ENCODE assay signal across 11 cellular contexts in the genomic region with DNA sequence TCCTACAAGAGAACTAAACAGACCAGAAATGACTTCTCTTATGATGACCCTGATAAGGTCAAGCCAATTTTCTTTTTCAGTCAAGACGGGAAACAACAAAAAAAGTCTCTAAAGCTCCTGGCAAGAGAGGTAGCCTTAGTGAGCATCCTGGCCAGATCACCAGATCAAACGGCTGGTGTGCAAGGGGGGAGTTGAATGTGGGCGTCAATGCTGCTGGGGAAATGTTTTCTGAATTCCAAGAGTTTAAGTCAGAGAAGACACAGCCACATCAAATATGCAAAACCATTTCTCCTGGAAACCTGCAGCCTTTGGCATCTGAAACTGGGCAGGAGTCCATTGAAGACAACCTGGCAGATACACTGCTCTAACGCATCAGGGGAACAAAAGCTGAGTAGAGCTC. TPM values are rescaled to one million over a fixed set of nuclear protein-coding genes. Genes with fewer than 3 reads are reported as not detected.
DNase-seq lines count a peak whose midpoint lies in the region; ATAC-seq and TF ChIP-seq lines count a peak whose summit lies in the region.
"Had no signal": no experiment of that assay in that cellular context is flagged by ENCODE, and none has a peak within 500 bp of the region (broad histone marks: within the 10 kb centered on the region; RNA-seq: fewer than 3 reads in every experiment).

No MANE protein-coding gene starts in this region.

- no peak overlapping the region for H3K27ac ChIP-seq in psoas muscle
- H3K27ac ChIP-seq: hepatocyte had no signal

- in situ Hi-C loops in ACHN (cut with HindIII; ENCODE audit: low pct_ligation_motif_present, low pct_unique_long_range_greater_than_20kb, low sequenced_read_pairs), result loop anchor here (25.0 kb wide), 1 partner anchor 163 kb away; no protein-coding TSS in a partner anchor

- 39 to 51% (median 46%) methylated on average over 4 of the region's 4 CpGs for WGBS in psoas muscle, 3 donors

- DNase-seq in ACHN, result peak; percentile 94
- peak; percentile 90 for DNase-seq in HFFc6
- DNase-seq in astrocyte of the hippocampus (ENCODE audit: low read depth, low spot score), result peak; percentile 94
- peak; percentile 65 for DNase-seq in kidney epithelial cell (ENCODE audit: low read depth)
- no peak for DNase-seq in psoas muscle
- no peak for DNase-seq in HK-2 (ENCODE audit: unreplicated experiment)
- no peak for DNase-seq in left colon
- DNase-seq: Calu3, NCI-H1417 had no signal

- H3K9me3 Mint-ChIP-seq in HFFc6, result no peaks in the 10 kb centered on the region

- H3K4me1 ChIP-seq in psoas muscle, result peaks cover 2% of the 10 kb centered on the region

- intact Hi-C loops in psoas muscle (cut with DNase I) (no loop called here), left colon (cut with DNase I, micrococcal nuclease) (no loop called here)

- H3K36me3 ChIP-seq in kidney epithelial cell (ENCODE audit: control insufficient read depth, insufficient read depth, low read length), result peaks cover 3% of the 10 kb centered on the region
- peaks cover 31 to 98% of the 10 kb centered on the region in 2 donors for H3K36me3 ChIP-seq in psoas muscle (ENCODE audit: insufficient read depth in 1 of 2, low read depth in 1 of 2)

- peak overlapping the region; percentile 94 for H3K27ac Mint-ChIP-seq in HFFc6

- peaks cover 97% of the 10 kb centered on the region for H3K4me1 Mint-ChIP-seq in HFFc6 (ENCODE audit: low read depth)

- H3K27me3 ChIP-seq in kidney epithelial cell (ENCODE audit: control insufficient read depth, insufficient read depth, low read length) (no peaks in the 10 kb centered on the region), psoas muscle (ENCODE audit: insufficient read depth in 3 of 3, low read length in 2 of 3) (no peaks in the 10 kb centered on the region)
- H3K27me3 ChIP-seq: hepatocyte had no signal

- H3K36me3 Mint-ChIP-seq in HFFc6 (ENCODE audit: low read depth), result peaks cover 77% of the 10 kb centered on the region

- ATAC-seq in psoas muscle, result no peak
- no peak for ATAC-seq in left colon
- no peak for ATAC-seq in HG02678 (IDR thresholded peaks at IDR 0.05; ENCODE audit: unreplicated experiment)

- H3K9me3 ChIP-seq in psoas muscle, result no peaks in the 10 kb centered on the region

- H3K4me3 Mint-ChIP-seq in HFFc6, result peak overlapping the region; percentile 67

- H3K4me3 ChIP-seq in kidney epithelial cell (ENCODE audit: low read depth, low read length), result no peak overlapping the region
- H3K4me3 ChIP-seq in psoas muscle, result no peak overlapping the region
- H3K4me3 ChIP-seq: hepatocyte had no signal

- H3K27me3 Mint-ChIP-seq in HFFc6 (ENCODE audit: insufficient read depth), result peaks cover 17% of the 10 kb centered on the region

- no peak for TF ChIP-seq CTCF in HFFc6 (IDR thresholded peaks at IDR 0.05)
- no peak for TF ChIP-seq CTCF in kidney epithelial cell (IDR thresholded peaks at IDR 0.05; ENCODE audit: insufficient read depth, low read length, poor library complexity, severe bottlenecking)
- TF ChIP-seq CTCF in psoas muscle (IDR thresholded peaks at IDR 0.05), result no peak

RNA-seq across cellular contexts. Expression of a gene that starts 16.0 kb away (rescaled TPM):
- 1 to 10 TPM; 6.2 to 8.1 (median 7.1) TPM for total RNA-seq in HFFc6 (2021; fragmentation: NEBNext Ultra II Directional; extraction: Animal tissue kit (Norgen Biotek cat#: 25700))
- total RNA-seq in kidney epithelial cell, result 0.34 and 0.42 TPM in 2 replicates
- total RNA-seq in psoas muscle, result 1 to 10 TPM; 1.5 to 2.3 (median 1.8) TPM
- polyA plus RNA-seq in psoas muscle, result 1 to 10 TPM in 2 of 3 donors, under 1 TPM in 1; 0.62 to 3.8 (median 1.2) TPM
- total RNA-seq in left colon, result 1 to 10 TPM; 1.3 to 5.1 TPM

RNA-seq across cellular contexts. Expression of a gene that starts 51.8 kb away (rescaled TPM):
- total RNA-seq in HFFc6 (2021; fragmentation: NEBNext Ultra II Directional; extraction: Animal tissue kit (Norgen Biotek cat#: 25700)), result 10 to 100 TPM; 11.9 to 22.2 (median 19.1) TPM
- total RNA-seq in kidney epithelial cell, result not detected in 2 replicates
- total RNA-seq in psoas muscle, result 1 to 10 TPM in 2 of 4 donors, under 1 TPM in 2; 0.25 to 2.6 (median 0.68) TPM
- under 1 TPM; 0.31 to 0.99 (median 0.34) TPM for polyA plus RNA-seq in psoas muscle
- 1 to 10 TPM; 3.6 to 8.0 TPM for total RNA-seq in left colon
- total RNA-seq: Calu3 had no signal

Comparison
In these comparisons a context has a peak if more than half of its experiments do, and no peak if none do; other contexts are left out.
1. DNase-seq: peak in ACHN (single experiment), HFFc6 (single experiment), astrocyte of the hippocampus (single experiment) and kidney epithelial cell (single experiment); none in psoas muscle (0 of 2), HK-2 (single experiment) and left colon (0 of 2).